Comparison of ENCODE assay signal across 1 cellular context in the genomic region with DNA sequence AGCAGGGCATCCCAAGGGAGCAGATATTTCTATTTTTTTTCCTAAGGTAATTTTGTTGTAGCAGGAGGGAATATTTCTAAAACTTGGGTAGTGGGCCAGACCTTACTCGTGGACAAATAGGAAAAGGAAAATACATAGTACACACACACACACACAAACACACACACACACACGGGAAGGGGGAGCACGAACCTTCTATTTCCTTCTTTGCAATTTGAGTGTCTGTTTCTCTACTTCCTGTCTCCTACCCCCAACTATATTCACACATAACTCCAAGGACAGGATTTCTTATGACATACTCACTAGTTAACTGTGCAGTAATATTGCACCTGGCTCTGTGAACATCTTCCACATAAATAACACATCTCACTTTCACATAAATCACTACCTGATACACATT.
TF ChIP-seq lines count a peak whose summit lies in the region.

No MANE protein-coding gene starts in this region.

TF ChIP-seq in GM23338, 12 proteins besides CTCF, POLR2A, EP300 and RAD21 (continued from another document):
- TF ChIP-seq, protein P1, sequence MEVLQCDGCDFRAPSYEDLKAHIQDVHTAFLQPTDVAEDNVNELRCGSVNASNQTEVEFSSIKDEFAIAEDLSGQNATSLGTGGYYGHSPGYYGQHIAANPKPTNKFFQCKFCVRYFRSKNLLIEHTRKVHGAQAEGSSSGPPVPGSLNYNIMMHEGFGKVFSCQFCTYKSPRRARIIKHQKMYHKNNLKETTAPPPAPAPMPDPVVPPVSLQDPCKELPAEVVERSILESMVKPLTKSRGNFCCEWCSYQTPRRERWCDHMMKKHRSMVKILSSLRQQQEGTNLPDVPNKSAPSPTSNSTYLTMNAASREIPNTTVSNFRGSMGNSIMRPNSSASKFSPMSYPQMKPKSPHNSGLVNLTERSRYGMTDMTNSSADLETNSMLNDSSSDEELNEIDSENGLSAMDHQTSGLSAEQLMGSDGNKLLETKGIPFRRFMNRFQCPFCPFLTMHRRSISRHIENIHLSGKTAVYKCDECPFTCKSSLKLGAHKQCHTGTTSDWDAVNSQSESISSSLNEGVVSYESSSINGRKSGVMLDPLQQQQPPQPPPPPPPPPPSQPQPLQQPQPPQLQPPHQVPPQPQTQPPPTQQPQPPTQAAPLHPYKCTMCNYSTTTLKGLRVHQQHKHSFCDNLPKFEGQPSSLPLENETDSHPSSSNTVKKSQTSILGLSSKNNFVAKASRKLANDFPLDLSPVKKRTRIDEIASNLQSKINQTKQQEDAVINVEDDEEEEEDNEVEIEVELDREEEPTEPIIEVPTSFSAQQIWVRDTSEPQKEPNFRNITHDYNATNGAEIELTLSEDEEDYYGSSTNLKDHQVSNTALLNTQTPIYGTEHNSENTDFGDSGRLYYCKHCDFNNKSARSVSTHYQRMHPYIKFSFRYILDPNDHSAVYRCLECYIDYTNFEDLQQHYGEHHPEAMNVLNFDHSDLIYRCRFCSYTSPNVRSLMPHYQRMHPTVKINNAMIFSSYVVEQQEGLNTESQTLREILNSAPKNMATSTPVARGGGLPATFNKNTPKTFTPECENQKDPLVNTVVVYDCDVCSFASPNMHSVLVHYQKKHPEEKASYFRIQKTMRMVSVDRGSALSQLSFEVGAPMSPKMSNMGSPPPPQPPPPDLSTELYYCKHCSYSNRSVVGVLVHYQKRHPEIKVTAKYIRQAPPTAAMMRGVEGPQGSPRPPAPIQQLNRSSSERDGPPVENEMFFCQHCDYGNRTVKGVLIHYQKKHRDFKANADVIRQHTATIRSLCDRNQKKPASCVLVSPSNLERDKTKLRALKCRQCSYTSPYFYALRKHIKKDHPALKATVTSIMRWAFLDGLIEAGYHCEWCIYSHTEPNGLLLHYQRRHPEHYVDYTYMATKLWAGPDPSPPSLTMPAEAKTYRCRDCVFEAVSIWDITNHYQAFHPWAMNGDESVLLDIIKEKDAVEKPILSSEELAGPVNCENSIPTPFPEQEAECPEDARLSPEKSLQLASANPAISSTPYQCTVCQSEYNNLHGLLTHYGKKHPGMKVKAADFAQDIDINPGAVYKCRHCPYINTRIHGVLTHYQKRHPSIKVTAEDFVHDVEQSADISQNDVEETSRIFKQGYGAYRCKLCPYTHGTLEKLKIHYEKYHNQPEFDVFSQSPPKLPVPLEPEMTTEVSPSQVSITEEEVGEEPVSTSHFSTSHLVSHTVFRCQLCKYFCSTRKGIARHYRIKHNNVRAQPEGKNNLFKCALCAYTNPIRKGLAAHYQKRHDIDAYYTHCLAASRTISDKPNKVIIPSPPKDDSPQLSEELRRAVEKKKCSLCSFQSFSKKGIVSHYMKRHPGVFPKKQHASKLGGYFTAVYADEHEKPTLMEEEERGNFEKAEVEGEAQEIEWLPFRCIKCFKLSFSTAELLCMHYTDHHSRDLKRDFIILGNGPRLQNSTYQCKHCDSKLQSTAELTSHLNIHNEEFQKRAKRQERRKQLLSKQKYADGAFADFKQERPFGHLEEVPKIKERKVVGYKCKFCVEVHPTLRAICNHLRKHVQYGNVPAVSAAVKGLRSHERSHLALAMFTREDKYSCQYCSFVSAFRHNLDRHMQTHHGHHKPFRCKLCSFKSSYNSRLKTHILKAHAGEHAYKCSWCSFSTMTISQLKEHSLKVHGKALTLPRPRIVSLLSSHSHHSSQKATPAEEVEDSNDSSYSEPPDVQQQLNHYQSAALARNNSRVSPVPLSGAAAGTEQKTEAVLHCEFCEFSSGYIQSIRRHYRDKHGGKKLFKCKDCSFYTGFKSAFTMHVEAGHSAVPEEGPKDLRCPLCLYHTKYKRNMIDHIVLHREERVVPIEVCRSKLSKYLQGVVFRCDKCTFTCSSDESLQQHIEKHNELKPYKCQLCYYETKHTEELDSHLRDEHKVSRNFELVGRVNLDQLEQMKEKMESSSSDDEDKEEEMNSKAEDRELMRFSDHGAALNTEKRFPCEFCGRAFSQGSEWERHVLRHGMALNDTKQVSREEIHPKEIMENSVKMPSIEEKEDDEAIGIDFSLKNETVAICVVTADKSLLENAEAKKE (CRISPR knock-in tag; IDR thresholded peaks at IDR 0.05) = no peak
- TF ChIP-seq POLR2AphosphoS5 (IDR thresholded peaks at IDR 0.05; ENCODE audit: low read depth) = no peak
